ENCODE assay signal across 8 cellular contexts in the genomic region with DNA sequence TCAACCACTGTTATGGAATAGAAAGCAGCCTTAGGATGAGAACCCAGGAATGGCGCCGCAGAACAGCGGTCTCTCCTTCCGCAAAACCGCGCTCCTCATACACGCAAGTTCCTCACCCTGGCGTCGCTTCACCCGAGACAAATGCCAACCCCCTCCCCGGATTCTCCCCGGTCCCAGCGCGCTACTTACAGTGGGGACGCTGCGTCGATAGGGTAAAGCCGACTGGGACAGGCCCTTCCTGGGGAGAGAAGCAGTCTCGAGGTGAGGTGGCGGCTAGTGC. TPM values are rescaled to one million over a fixed set of nuclear protein-coding genes. Genes with fewer than 3 reads are reported as not detected.
A peak's percentile ranks its signal among the peaks of the same experiment; 100 is the strongest.
DNase-seq lines count a peak whose midpoint lies in the region; ATAC-seq and TF ChIP-seq lines count a peak whose summit lies in the region.

No MANE protein-coding gene starts in this region.

- H3K36me3 ChIP-seq in fibroblast of lung (ENCODE audit: control insufficient read depth, insufficient read depth, low read length), result peaks cover 5% of the 10 kb centered on the region
- H3K36me3 ChIP-seq in ovary, result no peaks in the 10 kb centered on the region

- intact Hi-C loops in ovary (cut with DNase I), result loop anchor here in 1 of 4 donors (10.0 kb wide), 1 partner anchor 198 kb away; a partner anchor contains a TSS

- H3K9me3 ChIP-seq in fibroblast of lung (ENCODE audit: control insufficient read depth, insufficient read depth, low read depth, low read length) (no peaks in the 10 kb centered on the region), ovary (no peaks in the 10 kb centered on the region)

- H3K9ac ChIP-seq in fibroblast of lung (ENCODE audit: insufficient read depth, low read length), result peak overlapping the region; percentile 97

- no peaks in the 10 kb centered on the region for H3K27me3 ChIP-seq in fibroblast of lung (ENCODE audit: control insufficient read depth, insufficient read depth, low read length)
- no peaks in the 10 kb centered on the region for H3K27me3 ChIP-seq in ovary

- peak overlapping the region; percentile 91 to 100 (median 96) for H3K4me3 ChIP-seq in fibroblast of lung (replicated peaks in 1 of 4; ENCODE audit: control extremely low read depth in 1 of 4, insufficient read depth in 1 of 4, low read depth in 3 of 4, low read length in 4 of 4)
- H3K4me3 ChIP-seq in ovary, result peak overlapping the region; percentile 98

- DNase-seq in DMS53 (lab: John Stamatoyannopoulos, UW) (peak; percentile 64), DMS53 treated with DMSO at 0.1 percent for 48 hours (lab: John Stamatoyannopoulos, UW; ENCODE audit: unreplicated experiment) (no peak), fibroblast of lung (ENCODE audit: low read depth in 2 of 2) (no peak), ovary (no peak), NCI-H446 (lab: John Stamatoyannopoulos, UW) (no peak), medulla oblongata (ENCODE audit: extremely low spot score) (no peak)

- H3K4me1 ChIP-seq in fibroblast of lung (ENCODE audit: control insufficient read depth, extremely low read depth, insufficient read depth, low read length), result peaks cover 2% of the 10 kb centered on the region
- H3K4me1 ChIP-seq in ovary (ENCODE audit: insufficient read depth), result peaks cover 9% of the 10 kb centered on the region

- H2AFZ ChIP-seq in fibroblast of lung (ENCODE audit: low read length), result peak overlapping the region; percentile 79

- TF ChIP-seq CTCF in fibroblast of lung (conservative IDR thresholded peaks at IDR 0.05 in 1 of 2, IDR thresholded peaks at IDR 0.05 in 1 of 2; ENCODE audit: low read depth in 1 of 2, low read length in 2 of 2) (no peak), ovary (IDR thresholded peaks at IDR 0.05) (no peak)

- no peak for TF ChIP-seq EP300 in ovary (IDR thresholded peaks at IDR 0.05)

- ATAC-seq in HG02678 (IDR thresholded peaks at IDR 0.05; ENCODE audit: unreplicated experiment) (peak; percentile 19), SK-N-SH treated with all-trans-retinoic acid at 6 μM for 48 hours (peak; percentile 23)

- 0 to 1% (median 0%) methylated on average over 20 of the region's 20 CpGs for WGBS in ovary, 3 donors

- no peaks in the 10 kb centered on the region for H4K20me1 ChIP-seq in fibroblast of lung (ENCODE audit: control insufficient read depth, extremely low read depth, insufficient read depth, low read length)

- H3K79me2 ChIP-seq in fibroblast of lung (ENCODE audit: control insufficient read depth, insufficient read depth, low read length), result peaks cover 24% of the 10 kb centered on the region

- no peak for TF ChIP-seq POLR2A in ovary (IDR thresholded peaks at IDR 0.05)

- peak overlapping the region; percentile 98 for H3K27ac ChIP-seq in fibroblast of lung (ENCODE audit: insufficient read depth, low read length)
- peak overlapping the region; percentile 81 to 91 for H3K27ac ChIP-seq in ovary

- H3K4me2 ChIP-seq in fibroblast of lung (ENCODE audit: extremely low read depth, insufficient read depth, low read length), result peak overlapping the region; percentile 81

TF ChIP-seq in SK-N-SH treated with all-trans-retinoic acid at 6 μM for 48 hours, 23 proteins besides CTCF, POLR2A, EP300 and RAD21:
- no peak for TF ChIP-seq RARB (CRISPR knock-in tag; IDR thresholded peaks at IDR 0.05)
- no peak for TF ChIP-seq SNAI2 (CRISPR knock-in tag; IDR thresholded peaks at IDR 0.05)
- TF ChIP-seq ESRRG (CRISPR knock-in tag; IDR thresholded peaks at IDR 0.05), result no peak
- no peak for TF ChIP-seq CSDC2 (CRISPR knock-in tag; IDR thresholded peaks at IDR 0.05)
- TF ChIP-seq BACH2 (CRISPR knock-in tag; IDR thresholded peaks at IDR 0.05; ENCODE audit: borderline replicate concordance), result no peak
- no peak for TF ChIP-seq ZC3H10 (CRISPR knock-in tag; IDR thresholded peaks at IDR 0.05)
- TF ChIP-seq OSR1 (CRISPR knock-in tag; IDR thresholded peaks at IDR 0.05), result no peak
- TF ChIP-seq GLIS3 (CRISPR knock-in tag; IDR thresholded peaks at IDR 0.05), result no peak
- no peak for TF ChIP-seq ZFP3 (CRISPR knock-in tag; IDR thresholded peaks at IDR 0.05)
- no peak for TF ChIP-seq PPARA (CRISPR knock-in tag; IDR thresholded peaks at IDR 0.05; ENCODE audit: borderline replicate concordance)
- TF ChIP-seq, protein P1, sequence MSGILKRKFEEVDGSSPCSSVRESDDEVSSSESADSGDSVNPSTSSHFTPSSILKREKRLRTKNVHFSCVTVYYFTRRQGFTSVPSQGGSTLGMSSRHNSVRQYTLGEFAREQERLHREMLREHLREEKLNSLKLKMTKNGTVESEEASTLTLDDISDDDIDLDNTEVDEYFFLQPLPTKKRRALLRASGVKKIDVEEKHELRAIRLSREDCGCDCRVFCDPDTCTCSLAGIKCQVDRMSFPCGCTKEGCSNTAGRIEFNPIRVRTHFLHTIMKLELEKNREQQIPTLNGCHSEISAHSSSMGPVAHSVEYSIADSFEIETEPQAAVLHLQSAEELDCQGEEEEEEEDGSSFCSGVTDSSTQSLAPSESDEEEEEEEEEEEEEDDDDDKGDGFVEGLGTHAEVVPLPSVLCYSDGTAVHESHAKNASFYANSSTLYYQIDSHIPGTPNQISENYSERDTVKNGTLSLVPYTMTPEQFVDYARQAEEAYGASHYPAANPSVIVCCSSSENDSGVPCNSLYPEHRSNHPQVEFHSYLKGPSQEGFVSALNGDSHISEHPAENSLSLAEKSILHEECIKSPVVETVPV (CRISPR knock-in tag; IDR thresholded peaks at IDR 0.05), result no peak
- TF ChIP-seq ISL1 (CRISPR knock-in tag; IDR thresholded peaks at IDR 0.05), result no peak
- TF ChIP-seq, protein P2, sequence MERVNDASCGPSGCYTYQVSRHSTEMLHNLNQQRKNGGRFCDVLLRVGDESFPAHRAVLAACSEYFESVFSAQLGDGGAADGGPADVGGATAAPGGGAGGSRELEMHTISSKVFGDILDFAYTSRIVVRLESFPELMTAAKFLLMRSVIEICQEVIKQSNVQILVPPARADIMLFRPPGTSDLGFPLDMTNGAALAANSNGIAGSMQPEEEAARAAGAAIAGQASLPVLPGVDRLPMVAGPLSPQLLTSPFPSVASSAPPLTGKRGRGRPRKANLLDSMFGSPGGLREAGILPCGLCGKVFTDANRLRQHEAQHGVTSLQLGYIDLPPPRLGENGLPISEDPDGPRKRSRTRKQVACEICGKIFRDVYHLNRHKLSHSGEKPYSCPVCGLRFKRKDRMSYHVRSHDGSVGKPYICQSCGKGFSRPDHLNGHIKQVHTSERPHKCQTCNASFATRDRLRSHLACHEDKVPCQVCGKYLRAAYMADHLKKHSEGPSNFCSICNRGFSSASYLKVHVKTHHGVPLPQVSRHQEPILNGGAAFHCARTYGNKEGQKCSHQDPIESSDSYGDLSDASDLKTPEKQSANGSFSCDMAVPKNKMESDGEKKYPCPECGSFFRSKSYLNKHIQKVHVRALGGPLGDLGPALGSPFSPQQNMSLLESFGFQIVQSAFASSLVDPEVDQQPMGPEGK (CRISPR knock-in tag; IDR thresholded peaks at IDR 0.05; ENCODE audit: borderline replicate concordance), result no peak
- TF ChIP-seq TOX (CRISPR knock-in tag; IDR thresholded peaks at IDR 0.05; ENCODE audit: borderline replicate concordance), result no peak
- no peak for TF ChIP-seq ZNF565 (CRISPR knock-in tag; conservative IDR thresholded peaks at IDR 0.05; ENCODE audit: low read depth)

RNA-seq across cellular contexts. Expression of a gene that starts 0.3 kb away (rescaled TPM):
- 941 and 1,142 TPM in 2 replicates for total RNA-seq in fibroblast of lung
- polyA plus RNA-seq in fibroblast of lung, result 1,064 and 1,206 TPM in 2 replicates
- 1,469 and 1,549 TPM in 2 replicates for polyA plus RNA-seq in fibroblast of lung (2012)
- polyA minus RNA-seq in fibroblast of lung (ENCODE audit: low replicate concordance), result 444 and 462 TPM in 2 replicates
- 1,000 to 10,000 TPM; 1,394 to 4,750 (median 1,901) TPM for total RNA-seq in ovary
- polyA plus RNA-seq in ovary, result 1,000 to 10,000 TPM; 2,581 to 4,383 TPM
